In genomic region chr7:75905785-75906604, GRCh38 we compare ENCODE assay signal across 9 cellular contexts. TPM values are rescaled to one million over a fixed set of nuclear protein-coding genes. Genes with fewer than 3 reads are reported as not detected.
DNase-seq lines count a peak whose midpoint lies in the region; ATAC-seq and TF ChIP-seq lines count a peak whose summit lies in the region.
"Had no signal": no experiment of that assay in that cellular context is flagged by ENCODE, and none has a peak within 500 bp of the region (broad histone marks: within the 10 kb centered on the region; RNA-seq: fewer than 3 reads in every experiment).

No MANE protein-coding gene starts in this region.

- no peaks in the 10 kb centered on the region for H3K4me1 ChIP-seq in thyroid gland

- no peaks in the 10 kb centered on the region for H3K9me3 ChIP-seq in thyroid gland

- TF ChIP-seq POLR2A in thyroid gland (IDR thresholded peaks at IDR 0.05): no peak

- H3K4me3 ChIP-seq in thyroid gland (replicated peaks in 1 of 3): no peak overlapping the region

- peak; percentile 26 for ATAC-seq in left colon
- no peak for ATAC-seq in HG02588 (IDR thresholded peaks at IDR 0.05; ENCODE audit: unreplicated experiment)
- ATAC-seq in HG03521 (IDR thresholded peaks at IDR 0.05; ENCODE audit: unreplicated experiment): no peak
- ATAC-seq: HCT116 had no signal

- H3K36me3 ChIP-seq in thyroid gland: no peaks in the 10 kb centered on the region

- intact Hi-C loops in left colon (cut with DNase I, micrococcal nuclease): no loop called here
- intact Hi-C loops in thyroid gland (cut with DNase I): no loop called here

- peak overlapping the region in 1 of 3 donors; percentile 38 for H3K27ac ChIP-seq in thyroid gland

- TF ChIP-seq CTCF in thyroid gland (IDR thresholded peaks at IDR 0.05): no peak

- no peaks in the 10 kb centered on the region for H3K27me3 ChIP-seq in thyroid gland

- 20 to 29% methylated on average over 16 to 17 of the region's 17 CpGs for WGBS in thyroid gland, 2 donors

- DNase-seq in EL: peak; percentile 49
- DNase-seq in NCI-H2227 (lab: John Stamatoyannopoulos, UW; ENCODE audit: unreplicated experiment): peak; percentile 71
- peak; percentile 24 for DNase-seq in cerebellar cortex (ENCODE audit: low spot score)
- DNase-seq in left colon: peak; percentile 19 to 58
- peak; percentile 67 to 68 for DNase-seq in thyroid gland
- DNase-seq in NCI-H446 (lab: John Stamatoyannopoulos, UW): no peak

RNA-seq across cellular contexts. Expression of gene POR, which starts 9.0 kb away (rescaled TPM):
- total RNA-seq in left colon (100 to 1,000 TPM; 131 to 150 TPM), thyroid gland (100 to 1,000 TPM; 141 to 341 (median 285) TPM)

RNA-seq across cellular contexts. Expression of gene RHBDD2, which starts 27.2 kb away (rescaled TPM):
- 10 to 100 TPM; 52.8 to 62.3 TPM for total RNA-seq in left colon
- 100 to 1,000 TPM in 3 of 4 donors, 10 to 100 TPM in 1; 68.9 to 170 (median 129) TPM for total RNA-seq in thyroid gland

Comparison
In these comparisons a context has a peak if more than half of its experiments do, and no peak if none do; other contexts are left out.
1. DNase-seq: peak in EL (single experiment), NCI-H2227 (single experiment), cerebellar cortex (single experiment), left colon (2 of 2) and thyroid gland (2 of 2); none in NCI-H446 (0 of 2).